Comparison of ENCODE assay signal across 9 cellular contexts in genomic region chr19:3387645-3388589, GRCh38. TPM values are rescaled to one million over a fixed set of nuclear protein-coding genes. Genes with fewer than 3 reads are reported as not detected.
DNase-seq lines count a peak whose midpoint lies in the region; ATAC-seq and TF ChIP-seq lines count a peak whose summit lies in the region.
"Had no signal": no experiment of that assay in that cellular context is flagged by ENCODE, and none has a peak within 500 bp of the region (broad histone marks: within the 10 kb centered on the region; RNA-seq: fewer than 3 reads in every experiment).

No MANE protein-coding gene starts in this region.

- TF ChIP-seq CTCF in A673 (conservative IDR thresholded peaks at IDR 0.05; ENCODE audit: low read depth, low read length) (no peak), OCI-LY7 (conservative IDR thresholded peaks at IDR 0.05; ENCODE audit: low read length) (no peak)
- no peak for TF ChIP-seq CTCF in activated CD8-positive, alpha-beta T cell treated with anti-CD3 and anti-CD28 coated beads for 36 hours (IDR thresholded peaks at IDR 0.05)

- BruUV-seq in A673 (replicated peaks; lab: Mats Ljungman, UMichigan) = no TSS peak
- no TSS peak for BruUV-seq in OCI-LY7 (replicated peaks; lab: Mats Ljungman, UMichigan)

- H3K4me1 ChIP-seq in A673 (ENCODE audit: insufficient read depth, low read length, poor library complexity, severe bottlenecking) = peaks cover 35% of the 10 kb centered on the region
- no peaks in the 10 kb centered on the region for H3K4me1 ChIP-seq in OCI-LY7 (ENCODE audit: insufficient read depth, low read length, poor library complexity, severe bottlenecking)

- intact Hi-C loops in A673 (cut with micrococcal nuclease; ENCODE audit: unreplicated experiment) = no loop called here
- intact Hi-C loops in activated CD8-positive, alpha-beta T cell treated with anti-CD3 and anti-CD28 coated beads for 36 hours (cut with micrococcal nuclease) = no loop called here
- intact Hi-C loops in OCI-LY7 (cut with micrococcal nuclease; ENCODE audit: unreplicated experiment) = no loop called here

- no peak overlapping the region for H3K27ac Mint-ChIP-seq in activated CD8-positive, alpha-beta T cell treated with anti-CD3 and anti-CD28 coated beads for 36 hours

- H3K9me2 ChIP-seq in OCI-LY7 (ENCODE audit: insufficient read depth, low read length) = no peaks in the 10 kb centered on the region

- H3K4me2 ChIP-seq in OCI-LY7 (ENCODE audit: low read length) = no peak overlapping the region

- DNase-seq in A673 (ENCODE audit: low spot score) = peak; percentile 89
- peak; percentile 90 to 93 for DNase-seq in NCI-H2081 (lab: John Stamatoyannopoulos, UW)
- DNase-seq in dermis blood vessel endothelial cell = peak; percentile 64
- DNase-seq in midbrain (lab: John Stamatoyannopoulos, UW) = peak; percentile 94
- DNase-seq in activated CD8-positive, alpha-beta T cell treated with anti-CD3 and anti-CD28 coated beads for 36 hours = no peak
- no peak for DNase-seq in OCI-LY7 (ENCODE audit: low spot score)

- H3K4me3 Mint-ChIP-seq in activated CD8-positive, alpha-beta T cell treated with anti-CD3 and anti-CD28 coated beads for 36 hours = no peak overlapping the region

- no peak for ATAC-seq in HG02623 (IDR thresholded peaks at IDR 0.05; ENCODE audit: unreplicated experiment)
- ATAC-seq in GM21528 (IDR thresholded peaks at IDR 0.05; ENCODE audit: low FRiP score, unreplicated experiment) = no peak
- no peak for ATAC-seq in activated CD8-positive, alpha-beta T cell treated with anti-CD3 and anti-CD28 coated beads for 36 hours

- H2AFZ ChIP-seq in OCI-LY7 (ENCODE audit: low read length) = no peak overlapping the region

- H3K9me3 Mint-ChIP-seq in activated CD8-positive, alpha-beta T cell treated with anti-CD3 and anti-CD28 coated beads for 36 hours = no peaks in the 10 kb centered on the region

- peaks cover 1% of the 10 kb centered on the region for H3K36me3 Mint-ChIP-seq in activated CD8-positive, alpha-beta T cell treated with anti-CD3 and anti-CD28 coated beads for 36 hours (ENCODE audit: low read depth)

- no peaks in the 10 kb centered on the region for H3K79me2 ChIP-seq in OCI-LY7 (ENCODE audit: insufficient read depth, low read depth, low read length)

- H3K36me3 ChIP-seq in A673 (ENCODE audit: insufficient read depth, low read length, poor library complexity, severe bottlenecking) (peaks cover 3% of the 10 kb centered on the region), OCI-LY7 (ENCODE audit: insufficient read depth, low read length) (no peaks in the 10 kb centered on the region)

- H3K4me3 ChIP-seq in A673 (ENCODE audit: low read depth, low read length, poor library complexity, severe bottlenecking) = no peak overlapping the region
- no peak overlapping the region for H3K4me3 ChIP-seq in OCI-LY7 (ENCODE audit: low read depth, low read length, poor library complexity, severe bottlenecking)

- POLR2A ChIA-PET in A673 (lab: Charles Lee; ENCODE audit: low non-redundant PET) = interaction anchor here (0.6 to 0.7 kb wide), 3 partner anchors 19 to 115 kb away, joined by 3 to 6 read pairs (median 3); no protein-coding TSS in a partner anchor
- POLR2A ChIA-PET in activated CD8-positive, alpha-beta T cell treated with anti-CD3 and anti-CD28 coated beads for 36 hours (lab: Charles Lee) = no interaction called here
- POLR2A ChIA-PET in OCI-LY7 (lab: Charles Lee) = interaction anchor here (0.7 kb wide), 1 partner anchor 91 kb away, joined by 3 read pairs; no protein-coding TSS in a partner anchor

- H3K27ac ChIP-seq in A673 (ENCODE audit: low read depth, low read length, poor library complexity, severe bottlenecking) (peak overlapping the region; percentile 84), OCI-LY7 (ENCODE audit: low read depth, low read length, poor library complexity, severe bottlenecking) (no peak overlapping the region)
- H3K27ac ChIP-seq: HL-60 had no signal

- no peaks in the 10 kb centered on the region for H3K27me3 Mint-ChIP-seq in activated CD8-positive, alpha-beta T cell treated with anti-CD3 and anti-CD28 coated beads for 36 hours

- H3K9me3 ChIP-seq in A673 (ENCODE audit: low read depth, low read length, poor library complexity, severe bottlenecking) (no peaks in the 10 kb centered on the region), OCI-LY7 (ENCODE audit: low read length) (no peaks in the 10 kb centered on the region)

- H4K20me1 ChIP-seq in OCI-LY7 (ENCODE audit: insufficient read depth, low read length) = no peaks in the 10 kb centered on the region

- H3K4me1 Mint-ChIP-seq in activated CD8-positive, alpha-beta T cell treated with anti-CD3 and anti-CD28 coated beads for 36 hours (ENCODE audit: low read depth) = peaks cover 9% of the 10 kb centered on the region

- no peaks in the 10 kb centered on the region for H3K27me3 ChIP-seq in A673 (replicated peaks; ENCODE audit: insufficient read depth, low read depth, low read length, poor library complexity)

- CTCF ChIA-PET in A673 (lab: Charles Lee) = no interaction called here
- CTCF ChIA-PET in activated CD8-positive, alpha-beta T cell treated with anti-CD3 and anti-CD28 coated beads for 36 hours (lab: Charles Lee) = interaction anchor here (1.0 kb wide), 1 partner anchor 8 kb away, joined by 3 read pairs; no protein-coding TSS in a partner anchor
- CTCF ChIA-PET in OCI-LY7 (lab: Charles Lee; ENCODE audit: unreplicated experiment) = no interaction called here

RNA-seq across cellular contexts. Expression of gene NFIC, which starts 21.5 kb away (rescaled TPM):
- 112 and 122 TPM in 2 replicates for total RNA-seq in A673 (2021)
- 33.0 and 59.0 TPM in 2 replicates for total RNA-seq in dermis blood vessel endothelial cell
- total RNA-seq in activated CD8-positive, alpha-beta T cell treated with anti-CD3 and anti-CD28 coated beads for 36 hours = 10 to 100 TPM; 19.0 to 20.8 TPM
- 1.0 and 1.7 TPM in 2 replicates for total RNA-seq in OCI-LY7 (2014; rRNA removed; shearing (Covaris generic))
- total RNA-seq in OCI-LY7 (2022) = 1.5 and 1.8 TPM in 2 replicates

Comparison
In these comparisons a context has a peak if more than half of its experiments do, and no peak if none do; other contexts are left out.
1. DNase-seq: peak in A673 (single experiment), NCI-H2081 (2 of 2), dermis blood vessel endothelial cell (single experiment) and midbrain (single experiment); none in activated CD8-positive, alpha-beta T cell treated with anti-CD3 and anti-CD28 coated beads for 36 hours (single experiment) and OCI-LY7 (single experiment).
2. RNA of gene NFIC, which starts 21.5 kb away (total RNA-seq): 112 to 122 TPM in A673, 33.0 to 59.0 TPM in dermis blood vessel endothelial cell and 19.0 to 20.8 TPM in activated CD8-positive, alpha-beta T cell treated with anti-CD3 and anti-CD28 coated beads for 36 hours; 1.0 to 1.8 TPM in OCI-LY7; every median in the first group is over 4 times any median in the second.